ENCODE assay signal across 29 cellular contexts in genomic region chr1:186255286-186255685, GRCh38. TPM values are rescaled to one million over a fixed set of nuclear protein-coding genes. Genes with fewer than 3 reads are reported as not detected.
"Had no signal": no experiment of that assay in that cellular context is flagged by ENCODE, and none has a peak within 500 bp of the region (broad histone marks: within the 10 kb centered on the region; RNA-seq: fewer than 3 reads in every experiment).

No MANE protein-coding gene starts in this region.

- ATAC-seq: naive thymus-derived CD4-positive, alpha-beta T cell; natural killer cell; psoas muscle; right cardiac atrium; right lobe of liver; stimulated activated effector memory CD8-positive, alpha-beta T cell treated with anti-CD3 and anti-CD28 coated beads, Interleukin-12 subunit alpha, Interleukin-12 subunit beta, amount 100 ng/mL, for 72 hours; stimulated activated naive B cell treated with anti-CD40 and anti-IgM and Interleukin-4, amounts not matched to agents 10 μg/mL and 1 μg/mL and 100 μg/mL, for 72 hours had no signal

- H3K27me3 ChIP-seq: neural progenitor cell, ovary, right lobe of liver, sigmoid colon, stomach, thyroid gland, tibial nerve, upper lobe of left lung, uterus had no signal

- H3K4me3 ChIP-seq: neural progenitor cell, ovary, psoas muscle, right lobe of liver, sigmoid colon, skin epidermis, smooth muscle cell, stomach, thoracic aorta, thyroid gland, tibial nerve, upper lobe of left lung, uterus had no signal

- H3K9me3 ChIP-seq: ovary, psoas muscle, right lobe of liver, sigmoid colon, stomach, thoracic aorta, thyroid gland, upper lobe of left lung, uterus had no signal

- H3K9ac ChIP-seq: neural progenitor cell, parathyroid adenoma had no signal

- H3K36me3 ChIP-seq: neural progenitor cell, ovary, right lobe of liver, sigmoid colon, stomach, thoracic aorta, thyroid gland, tibial nerve, upper lobe of left lung, uterus had no signal

- H3K27ac ChIP-seq: neural progenitor cell, ovary, parathyroid adenoma, psoas muscle, right lobe of liver, sigmoid colon, skin epidermis, stomach, thoracic aorta, thyroid gland, tibial nerve, upper lobe of left lung, uterus had no signal

- H3K4me1 ChIP-seq: neural progenitor cell, parathyroid adenoma, psoas muscle, right lobe of liver, sigmoid colon, stomach, thyroid gland, tibial nerve, upper lobe of left lung, uterus had no signal

- DNase-seq: naive thymus-derived CD4-positive, alpha-beta T cell; natural killer cell; occipital lobe; ovary; posterior cingulate gyrus; psoas muscle; right cardiac atrium; right lobe of liver; sigmoid colon; stimulated activated CD4-positive, alpha-beta T cell treated with anti-CD3 and anti-CD28 coated beads, Interleukin-15, amount 100 ng/mL, for 24 hours; stimulated activated CD4-positive, alpha-beta T cell treated with anti-CD3 and anti-CD28 coated beads, Interleukin-2, amount 100 ng/mL, for 24 hours; stimulated activated CD4-positive, alpha-beta T cell treated with anti-CD3 and anti-CD28 coated beads, Interleukin-2, amount 100 ng/mL, for 48 hours; stimulated activated CD4-positive, alpha-beta T cell treated with anti-CD3 and anti-CD28 coated beads, Interleukin-4, amount 100 ng/mL, for 24 hours; stimulated activated naive B cell treated with anti-CD40 and anti-IgM and Interleukin-4, amounts not matched to agents 10 μg/mL and 1 μg/mL and 100 μg/mL, for 72 hours; stimulated activated naive CD4-positive, alpha-beta T cell treated with Interleukin-2 at 50 U/mL for 16 hours; stomach; thyroid gland; trophoblast cell; upper lobe of left lung; uterus had no signal

RNA-seq across cellular contexts. Expression of gene PRG4, which starts 40.8 kb away (rescaled TPM):
- total RNA-seq: natural killer cell, progenitor cell of endocrine pancreas, renal cortical epithelial cell, smooth muscle cell had no signal
